Comparison of ENCODE assay signal across 9 cellular contexts in genomic region chr14:104933721-104934379, GRCh38. TPM values are rescaled to one million over a fixed set of nuclear protein-coding genes. Genes with fewer than 3 reads are reported as not detected.
DNase-seq lines count a peak whose midpoint lies in the region; ATAC-seq and TF ChIP-seq lines count a peak whose summit lies in the region.
"Had no signal": no experiment of that assay in that cellular context is flagged by ENCODE, and none has a peak within 500 bp of the region (broad histone marks: within the 10 kb centered on the region; RNA-seq: fewer than 3 reads in every experiment).

No MANE protein-coding gene starts in this region.

- peak overlapping the region; percentile 16 to 90 (median 70) for H3K4me3 Mint-ChIP-seq in CD4-positive, alpha-beta memory T cell

- H3K9me3 ChIP-seq in CD4-positive, alpha-beta memory T cell (ENCODE audit: control insufficient read depth in 1 of 2, low read length in 2 of 2), result no peaks in the 10 kb centered on the region
- H3K9me3 ChIP-seq in NT2/D1 (ENCODE audit: insufficient read depth, low read length) (no peaks in the 10 kb centered on the region), esophagus squamous epithelium (no peaks in the 10 kb centered on the region), neuronal stem cell (replicated peaks in 1 of 2; ENCODE audit: control insufficient read depth in 2 of 2, insufficient read depth in 1 of 2, low read depth in 1 of 2, low read length in 2 of 2) (no peaks in the 10 kb centered on the region)

- peak overlapping the region; percentile 59 for H2AK5ac ChIP-seq in neuronal stem cell (ENCODE audit: low read depth, low read length)

- DNase-seq in CD4-positive, alpha-beta memory T cell, result no peak
- DNase-seq in NT2/D1 (ENCODE audit: low read depth, low spot score) (no peak), esophagus squamous epithelium (lab: John Stamatoyannopoulos, UW) (no peak), neuronal stem cell (ENCODE audit: low spot score) (peak; percentile 45), NCI-H526 treated with DMSO at 0.1 percent for 48 hours (lab: John Stamatoyannopoulos, UW) (no peak)
- no peak for DNase-seq in activated CD4-positive, alpha-beta T cell treated with anti-CD3 and anti-CD28 coated beads for 1 hour
- DNase-seq in stimulated activated CD4-positive, alpha-beta T cell treated with anti-CD3 and anti-CD28 coated beads, Interleukin-2, amount 100 ng/mL, for 48 hours, result no peak

- TF ChIP-seq POLR2A in esophagus squamous epithelium (IDR thresholded peaks at IDR 0.05), result no peak

- no peak overlapping the region for H3K27ac Mint-ChIP-seq in CD4-positive, alpha-beta memory T cell

- H3K4me3 ChIP-seq in CD4-positive, alpha-beta memory T cell (ENCODE audit: low read length in 2 of 2), result no peak overlapping the region
- peak overlapping the region; percentile 18 for H3K4me3 ChIP-seq in NT2/D1 (ENCODE audit: insufficient read length, low read depth)
- peak overlapping the region; percentile 39 to 66 (median 54) for H3K4me3 ChIP-seq in esophagus squamous epithelium
- peak overlapping the region; percentile 39 to 77 for H3K4me3 ChIP-seq in neuronal stem cell (ENCODE audit: low read length in 2 of 2)

- no peaks in the 10 kb centered on the region for H3K27me3 ChIP-seq in CD4-positive, alpha-beta memory T cell (ENCODE audit: insufficient read depth, low read length)
- peaks cover 27% of the 10 kb centered on the region for H3K27me3 ChIP-seq in NT2/D1 (ENCODE audit: insufficient read depth, insufficient read length)
- peaks cover 0 to 14% (median 0%) of the 10 kb centered on the region in 4 donors for H3K27me3 ChIP-seq in esophagus squamous epithelium
- H3K27me3 ChIP-seq in neuronal stem cell (ENCODE audit: control insufficient read depth in 3 of 3, insufficient read depth in 3 of 3, low read depth in 1 of 3, low read length in 3 of 3), result peaks cover 17 to 85% (median 52%) of the 10 kb centered on the region in 3 experiments

- no peaks in the 10 kb centered on the region for H3K36me3 Mint-ChIP-seq in CD4-positive, alpha-beta memory T cell

- TF ChIP-seq CTCF in esophagus squamous epithelium (IDR thresholded peaks at IDR 0.05), result no peak

- peaks cover 6 to 11% of the 10 kb centered on the region in 2 donors for H3K27me3 Mint-ChIP-seq in CD4-positive, alpha-beta memory T cell

- H3K4me1 Mint-ChIP-seq in CD4-positive, alpha-beta memory T cell, result peaks cover 2 to 9% (median 3%) of the 10 kb centered on the region in 4 donors

- H3K27ac ChIP-seq in CD4-positive, alpha-beta memory T cell (ENCODE audit: low read depth, low read length), result no peak overlapping the region
- H3K27ac ChIP-seq in esophagus squamous epithelium (peak overlapping the region in 3 of 4 donors; percentile 10 to 79 (median 65)), neuronal stem cell (replicated peaks; ENCODE audit: low read length) (no peak overlapping the region)
- H3K27ac ChIP-seq: parathyroid adenoma had no signal

- peak overlapping the region; percentile 72 for H2BK15ac ChIP-seq in neuronal stem cell (ENCODE audit: low read length)

- H3K18ac ChIP-seq in neuronal stem cell (ENCODE audit: low read length), result peak overlapping the region; percentile 86

- peaks cover 3% of the 10 kb centered on the region for H3K79me1 ChIP-seq in neuronal stem cell (ENCODE audit: low read depth, low read length)

- peak overlapping the region; percentile 58 for H3K4me2 ChIP-seq in neuronal stem cell (ENCODE audit: insufficient read depth, low read length, poor library complexity, severe bottlenecking)

- H3K4ac ChIP-seq in neuronal stem cell (ENCODE audit: low read length), result no peak overlapping the region

- H3K36me3 ChIP-seq in CD4-positive, alpha-beta memory T cell (ENCODE audit: insufficient read depth, low read length), result no peaks in the 10 kb centered on the region
- H3K36me3 ChIP-seq in NT2/D1 (ENCODE audit: insufficient read depth, insufficient read length, low read length) (peaks cover 5% of the 10 kb centered on the region), esophagus squamous epithelium (peaks cover 0 to 11% (median 0%) of the 10 kb centered on the region in 3 donors), neuronal stem cell (replicated peaks in 1 of 2; ENCODE audit: control insufficient read depth in 2 of 2, insufficient read depth in 2 of 2, low read length in 2 of 2) (no peaks in the 10 kb centered on the region)

- no peaks in the 10 kb centered on the region for H3K9me3 Mint-ChIP-seq in CD4-positive, alpha-beta memory T cell

- 23% methylated on average over 8 of the region's 42 CpGs; no CpG with 5 or more reads in 1 of the 2 donors for WGBS in esophagus squamous epithelium, 2 donors
- WGBS in neuronal stem cell (ENCODE audit: extremely low coverage in 2 of 2, insufficient read length in 2 of 2, insufficient replicate concordance in 1 of 2), 2 donors, result no CpG with 5 or more reads among the region's 42 CpGs

- peak overlapping the region; percentile 53 for H2AFZ ChIP-seq in neuronal stem cell (ENCODE audit: low read length)

- H3K14ac ChIP-seq in neuronal stem cell (ENCODE audit: low read length), result peak overlapping the region; percentile 22

- no peak overlapping the region for H2BK5ac ChIP-seq in neuronal stem cell (ENCODE audit: low read length)

- POLR2A ChIA-PET in CD4-positive, alpha-beta memory T cell (lab: Charles Lee; ENCODE audit: partially characterized antibody), result interaction anchor here (1.2 kb wide), 1 partner anchor 153 kb away, joined by 3 read pairs; no protein-coding TSS in a partner anchor

- no peaks in the 10 kb centered on the region for H3K4me1 ChIP-seq in CD4-positive, alpha-beta memory T cell (ENCODE audit: insufficient read depth, low read length)
- H3K4me1 ChIP-seq in NT2/D1 (ENCODE audit: insufficient read depth, insufficient read length) (peaks cover 2% of the 10 kb centered on the region), esophagus squamous epithelium (peaks cover 7 to 48% (median 8%) of the 10 kb centered on the region in 3 donors), neuronal stem cell (ENCODE audit: control insufficient read depth in 2 of 2, insufficient read depth in 1 of 2, low read depth in 1 of 2, low read length in 2 of 2) (peaks cover 0 to 12% of the 10 kb centered on the region in 2 donors)

- CTCF ChIA-PET in CD4-positive, alpha-beta memory T cell (lab: Charles Lee; ENCODE audit: partially characterized antibody), result interaction anchor here (1.0 to 2.6 kb wide), 3 partner anchors 18 to 112 kb away, joined by 3 to 13 read pairs (median 3); no protein-coding TSS in a partner anchor

- H4K91ac ChIP-seq in neuronal stem cell (ENCODE audit: low read depth, low read length, poor library complexity), result no peak overlapping the region

- peak overlapping the region; percentile 8 for H2BK12ac ChIP-seq in neuronal stem cell (ENCODE audit: low read length)

- ATAC-seq in GM21526 (IDR thresholded peaks at IDR 0.05; ENCODE audit: low FRiP score, unreplicated experiment), result no peak

- H3K9ac ChIP-seq in NT2/D1 (ENCODE audit: insufficient read length, low read depth) (no peak overlapping the region), neuronal stem cell (ENCODE audit: low read depth, low read length, poor library complexity) (peak overlapping the region; percentile 81)
- H3K9ac ChIP-seq: parathyroid adenoma had no signal

- intact Hi-C loops in CD4-positive, alpha-beta memory T cell (cut with micrococcal nuclease), result loop anchor here (1.0 to 2.0 kb wide), 2 partner anchors 43 to 111 kb away; no protein-coding TSS in a partner anchor
- intact Hi-C loops in esophagus squamous epithelium (cut with DNase I), result no loop called here

- no peak overlapping the region for H2BK120ac ChIP-seq in neuronal stem cell (ENCODE audit: low read depth, low read length)

- H4K8ac ChIP-seq in neuronal stem cell (ENCODE audit: low read depth, low read length), result no peak overlapping the region

- no peak overlapping the region for H3K23ac ChIP-seq in neuronal stem cell (ENCODE audit: low read depth, low read length, poor library complexity)

RNA-seq across cellular contexts. Expression of gene PLD4, which starts 9.2 kb away (rescaled TPM):
- total RNA-seq in CD4-positive, alpha-beta memory T cell, result not detected
- polyA plus RNA-seq in CD4-positive, alpha-beta memory T cell, result under 1 TPM in 1 of 2 donors, not detected in 1; 0.68 TPM
- total RNA-seq in esophagus squamous epithelium, result under 1 TPM; 0.18 to 0.95 (median 0.64) TPM
- polyA plus RNA-seq in neuronal stem cell (2013, experiment 1 of 2), result 0.04 TPM
- 0.03 TPM for polyA plus RNA-seq in neuronal stem cell (2013, experiment 2 of 2)

RNA-seq across cellular contexts. Expression of gene AHNAK2, which starts 44.3 kb away (rescaled TPM):
- under 1 TPM; 0.06 to 0.15 TPM for total RNA-seq in CD4-positive, alpha-beta memory T cell
- polyA plus RNA-seq in CD4-positive, alpha-beta memory T cell, result not detected
- 100 to 1,000 TPM; 147 to 313 (median 172) TPM for total RNA-seq in esophagus squamous epithelium
- polyA plus RNA-seq in neuronal stem cell (2013, experiment 1 of 2), result 0.43 TPM
- 0.46 TPM for polyA plus RNA-seq in neuronal stem cell (2013, experiment 2 of 2)

RNA-seq across cellular contexts. Expression of gene CLBA1, which starts 51.7 kb away (rescaled TPM):
- total RNA-seq in CD4-positive, alpha-beta memory T cell, result 1 to 10 TPM; 1.3 to 1.6 TPM
- 1 to 10 TPM; 1.2 to 1.3 TPM for polyA plus RNA-seq in CD4-positive, alpha-beta memory T cell
- 10 to 100 TPM in 1 of 4 donors, 1 to 10 TPM in 3; 5.5 to 19.3 (median 7.3) TPM for total RNA-seq in esophagus squamous epithelium
- 6.1 TPM for polyA plus RNA-seq in neuronal stem cell (2013, experiment 1 of 2)
- 6.0 TPM for polyA plus RNA-seq in neuronal stem cell (2013, experiment 2 of 2)

Comparison
In these comparisons a context has a peak if more than half of its experiments do, and no peak if none do; other contexts are left out.
1. H3K27ac ChIP-seq: peak in esophagus squamous epithelium (3 of 4); none in CD4-positive, alpha-beta memory T cell (single experiment) and neuronal stem cell (single experiment).
2. H3K4me3 ChIP-seq: peak in NT2/D1 (single experiment), esophagus squamous epithelium (4 of 4) and neuronal stem cell (2 of 2); none in CD4-positive, alpha-beta memory T cell (0 of 2).
3. RNA of gene AHNAK2, which starts 44.3 kb away (total RNA-seq): 147 to 313 TPM in esophagus squamous epithelium; 0.06 to 0.15 TPM in CD4-positive, alpha-beta memory T cell; every median in the first group is over 100 times any median in the second.